Comparison of ENCODE assay signal across 9 cellular contexts in genomic region chr17:2400474-2400866, GRCh38. TPM values are rescaled to one million over a fixed set of nuclear protein-coding genes. Genes with fewer than 3 reads are reported as not detected.
DNase-seq lines count a peak whose midpoint lies in the region; ATAC-seq, FAIRE-seq and TF ChIP-seq lines count a peak whose summit lies in the region.
"Had no signal": no experiment of that assay in that cellular context is flagged by ENCODE, and none has a peak within 500 bp of the region (broad histone marks: within the 10 kb centered on the region; RNA-seq: fewer than 3 reads in every experiment).

No MANE protein-coding gene starts in this region.

- dilution Hi-C loops in endothelial cell of umbilical vein (cut with MboI; ENCODE audit: extremely low pct_ligation_motif_present, low sequenced_read_pairs): no loop called here

- H4K20me1 ChIP-seq in endothelial cell of umbilical vein (replicated peaks; ENCODE audit: control insufficient read depth, extremely low read depth, insufficient read depth, low read length): no peaks in the 10 kb centered on the region

- H3K4me1 ChIP-seq in endothelial cell of umbilical vein (ENCODE audit: control insufficient read depth, extremely low read depth, insufficient read depth, low read length) (peaks cover 42% of the 10 kb centered on the region), thyroid gland (peaks cover 41 to 63% of the 10 kb centered on the region in 2 donors)

- POLR2A ChIA-PET in endothelial cell of umbilical vein (lab: Charles Lee): no interaction called here

- H3K9ac ChIP-seq in endothelial cell of umbilical vein (replicated peaks; ENCODE audit: extremely low read depth, insufficient read depth, low read length): peak overlapping the region; percentile 99

- intact Hi-C loops in endothelial cell of umbilical vein (cut with micrococcal nuclease): loop anchor here (2.0 to 5.0 kb wide), 2 partner anchors 16 to 63 kb away; partner anchors contain the start of genes SGSM2 and TSR1
- intact Hi-C loops in thyroid gland (cut with DNase I): no loop called here

- no peak for DNase-seq in GM12891 (ENCODE audit: insufficient read length, low spot score)
- DNase-seq in NCI-H460 (ENCODE audit: extremely low read depth, low read depth): peak; percentile 45
- DNase-seq in activated CD8-positive, alpha-beta memory T cell treated with anti-CD3 and anti-CD28 coated beads, Interleukin-2, amount 50 U/mL, for 48 hours: peak; percentile 83
- peak; percentile 51 for DNase-seq in endothelial cell of umbilical vein (ENCODE audit: low read depth, low spot score)
- DNase-seq in naive B cell: peak; percentile 62
- DNase-seq in thyroid gland: peak; percentile 54 to 57
- no peak for DNase-seq in SK-N-DZ (ENCODE audit: low spot score)

- H3K27me3 Mint-ChIP-seq in naive B cell: no peaks in the 10 kb centered on the region

- no peaks in the 10 kb centered on the region for H3K9me3 Mint-ChIP-seq in naive B cell

- H3K9me3 ChIP-seq in endothelial cell of umbilical vein (replicated peaks; ENCODE audit: control insufficient read depth, insufficient read depth, low read length): no peaks in the 10 kb centered on the region
- H3K9me3 ChIP-seq in thyroid gland: no peaks in the 10 kb centered on the region

- H3K9me1 ChIP-seq in endothelial cell of umbilical vein (replicated peaks; ENCODE audit: control insufficient read depth, extremely low read depth, insufficient read depth, low read length): no peaks in the 10 kb centered on the region

- H2AFZ ChIP-seq in endothelial cell of umbilical vein (ENCODE audit: low read depth, low read length): no peak overlapping the region

- peaks cover 44 to 62% (median 55%) of the 10 kb centered on the region in 3 donors for H3K4me1 Mint-ChIP-seq in naive B cell

- H3K27me3 ChIP-seq in endothelial cell of umbilical vein (ENCODE audit: control insufficient read depth in 2 of 2, insufficient read depth in 2 of 2, low read length in 2 of 2) (no peaks in the 10 kb centered on the region), thyroid gland (no peaks in the 10 kb centered on the region)

- H3K4me3 Mint-ChIP-seq in naive B cell: peak overlapping the region; percentile 91 to 99 (median 98)

- H3K4me3 ChIP-seq in endothelial cell of umbilical vein (replicated peaks in 1 of 3; ENCODE audit: insufficient read depth in 1 of 3, low read depth in 1 of 3, low read length in 3 of 3) (peak overlapping the region; percentile 33 to 74 (median 69)), thyroid gland (replicated peaks in 1 of 3) (peak overlapping the region; percentile 43 to 95 (median 94))

- peak overlapping the region; percentile 99 for H3K27ac ChIP-seq in endothelial cell of umbilical vein (ENCODE audit: insufficient read depth, low read depth, low read length)
- peak overlapping the region; percentile 92 to 98 (median 95) for H3K27ac ChIP-seq in thyroid gland

- H3K36me3 Mint-ChIP-seq in naive B cell: no peaks in the 10 kb centered on the region

- ATAC-seq in naive B cell (ENCODE audit: low read depth in 2 of 2) (peak in 1 of 2 donors; percentile 4), HG03280 (IDR thresholded peaks at IDR 0.05; ENCODE audit: unreplicated experiment) (no peak)

- H3K36me3 ChIP-seq in endothelial cell of umbilical vein (ENCODE audit: control insufficient read depth in 2 of 2, extremely low read depth in 1 of 2, insufficient read depth in 2 of 2, low read length in 2 of 2) (no peaks in the 10 kb centered on the region), thyroid gland (no peaks in the 10 kb centered on the region)

- TF ChIP-seq POLR2A in GM12891 (IDR thresholded peaks at IDR 0.05; ENCODE audit: low read depth, low read length): no peak
- TF ChIP-seq POLR2A in endothelial cell of umbilical vein (IDR thresholded peaks at IDR 0.05; ENCODE audit: low read depth, low read length): no peak
- no peak for TF ChIP-seq POLR2A in thyroid gland (IDR thresholded peaks at IDR 0.05)

- BruUV-seq in endothelial cell of umbilical vein (replicated peaks; lab: Mats Ljungman, UMichigan): TSS peak; percentile 69

- CTCF ChIA-PET in endothelial cell of umbilical vein (lab: Charles Lee): interaction anchor here (1.7 to 4.1 kb wide), 3 partner anchors 12 to 18 kb away, joined by 9 to 47 read pairs (median 36); no protein-coding TSS in a partner anchor

- peak; percentile 38 for FAIRE-seq in GM12891 (lab: Jason Lieb, UNC)
- FAIRE-seq in endothelial cell of umbilical vein (lab: Jason Lieb, UNC): no peak
- FAIRE-seq: frontal cortex had no signal

- H3K4me2 ChIP-seq in endothelial cell of umbilical vein (ENCODE audit: insufficient read depth, low read length): peak overlapping the region; percentile 16

- WGBS in thyroid gland, 2 donors: 1 to 2% methylated on average over 15 to 19 of the region's 43 CpGs

- peaks cover 18% of the 10 kb centered on the region for H3K79me2 ChIP-seq in endothelial cell of umbilical vein (ENCODE audit: control insufficient read depth, insufficient read depth, low read length)

- no peak for TF ChIP-seq CTCF in endothelial cell of umbilical vein (IDR thresholded peaks at IDR 0.05; ENCODE audit: extremely low read depth in 1 of 2, insufficient read depth in 1 of 2, low read depth in 1 of 2, low read length in 2 of 2)
- no peak for TF ChIP-seq CTCF in thyroid gland (IDR thresholded peaks at IDR 0.05)

- H3K27ac Mint-ChIP-seq in naive B cell: peak overlapping the region; percentile 98 to 100 (median 100)

TF ChIP-seq in GM12891, 5 proteins besides CTCF, POLR2A, EP300 and RAD21:
- no peak for TF ChIP-seq POU2F2 (IDR thresholded peaks at IDR 0.05; ENCODE audit: low read depth, low read length)
- no peak for TF ChIP-seq SPI1 (IDR thresholded peaks at IDR 0.05; ENCODE audit: low read depth, low read length)
- TF ChIP-seq TAF1 (IDR thresholded peaks at IDR 0.05; ENCODE audit: low read depth, low read length): no peak
- TF ChIP-seq PAX5 (IDR thresholded peaks at IDR 0.05; ENCODE audit: insufficient read depth, low read length, severe bottlenecking): no peak
- no peak for TF ChIP-seq POLR2AphosphoS5 (IDR thresholded peaks at IDR 0.05; ENCODE audit: low read depth, low read length)
TF ChIP-seq in GM12891: peak in this region for 0.

TF ChIP-seq in endothelial cell of umbilical vein, 7 proteins besides CTCF, POLR2A, EP300 and RAD21:
- no peak for TF ChIP-seq POLR2AphosphoS5 (IDR thresholded peaks at IDR 0.05; ENCODE audit: insufficient read depth, low read depth, low read length)
- TF ChIP-seq GATA2 (IDR thresholded peaks at IDR 0.05; ENCODE audit: insufficient read depth, insufficient read length, low read depth, low read length): no peak
- no peak for TF ChIP-seq MYC (IDR thresholded peaks at IDR 0.05; ENCODE audit: low read depth, low read length)
- TF ChIP-seq JUN (IDR thresholded peaks at IDR 0.05; ENCODE audit: borderline replicate concordance, insufficient read depth, insufficient read length, low read depth): no peak
- TF ChIP-seq EZH2 (IDR thresholded peaks at IDR 0.05; ENCODE audit: borderline replicate concordance, low read depth, low read length, severe bottlenecking): no peak
- TF ChIP-seq MAX (IDR thresholded peaks at IDR 0.05; ENCODE audit: insufficient read depth, insufficient read length): peak; percentile 30
- no peak for TF ChIP-seq FOS (IDR thresholded peaks at IDR 0.05; ENCODE audit: borderline replicate concordance, insufficient read depth, low read length)

RNA-seq across cellular contexts. Expression of gene MNT, which starts 0.4 kb away (rescaled TPM):
- 7.7 TPM for polyA plus RNA-seq in GM12891 (2012; ENCODE audit: low read depth, missing spikeins)
- total RNA-seq in NCI-H460 (2014; rRNA removed; shearing (Covaris generic)): 8.0 and 10.1 TPM in 2 replicates
- 21.5 and 27.3 TPM in 2 replicates for polyA plus RNA-seq in NCI-H460 (2014; cell fraction: nucleus; rRNA removed)
- 21.6 TPM in 2 replicates for total RNA-seq in endothelial cell of umbilical vein
- polyA plus RNA-seq in endothelial cell of umbilical vein: 4.1 and 6.6 TPM in 2 replicates
- polyA plus RNA-seq in endothelial cell of umbilical vein (2011; cell fraction: cytosol; rRNA removed): 3.1 and 3.8 TPM in 2 replicates
- polyA plus RNA-seq in endothelial cell of umbilical vein (2011; cell fraction: nucleus; rRNA removed): 16.3 and 21.0 TPM in 2 replicates
- 8.5 and 13.1 TPM in 2 replicates for polyA plus RNA-seq in endothelial cell of umbilical vein (2012)
- 5.5 and 8.6 TPM in 2 replicates for polyA minus RNA-seq in endothelial cell of umbilical vein
- 7.8 TPM for polyA minus RNA-seq in endothelial cell of umbilical vein (2011; cell fraction: cytosol; rRNA and poly(A)+ RNA removed)
- polyA minus RNA-seq in endothelial cell of umbilical vein (2011; cell fraction: nucleus; rRNA and poly(A)+ RNA removed): 7.6 and 17.2 TPM in 2 replicates
- 1 to 10 TPM in 2 of 6 donors, under 1 TPM in 4; 0.60 to 1.3 (median 0.90) TPM for polyA plus RNA-seq in naive B cell (ENCODE audit: low read depth in 6 of 6)
- total RNA-seq in thyroid gland: 10 to 100 TPM in 3 of 4 donors, 1 to 10 TPM in 1; 8.2 to 28.9 (median 10.9) TPM
- polyA plus RNA-seq in SK-N-DZ (2014; cell fraction: cytosol; rRNA removed): 11.7 and 14.7 TPM in 2 replicates
- 20.9 and 41.2 TPM in 2 replicates for polyA plus RNA-seq in SK-N-DZ (2014; cell fraction: nucleus; rRNA removed)

Comparison
In these comparisons a context has a peak if more than half of its experiments do, and no peak if none do; other contexts are left out.
1. DNase-seq: peak in NCI-H460 (single experiment), activated CD8-positive, alpha-beta memory T cell treated with anti-CD3 and anti-CD28 coated beads, Interleukin-2, amount 50 U/mL, for 48 hours (single experiment), endothelial cell of umbilical vein (single experiment), naive B cell (single experiment) and thyroid gland (2 of 2); none in GM12891 (single experiment) and SK-N-DZ (single experiment).